In the genomic region with DNA sequence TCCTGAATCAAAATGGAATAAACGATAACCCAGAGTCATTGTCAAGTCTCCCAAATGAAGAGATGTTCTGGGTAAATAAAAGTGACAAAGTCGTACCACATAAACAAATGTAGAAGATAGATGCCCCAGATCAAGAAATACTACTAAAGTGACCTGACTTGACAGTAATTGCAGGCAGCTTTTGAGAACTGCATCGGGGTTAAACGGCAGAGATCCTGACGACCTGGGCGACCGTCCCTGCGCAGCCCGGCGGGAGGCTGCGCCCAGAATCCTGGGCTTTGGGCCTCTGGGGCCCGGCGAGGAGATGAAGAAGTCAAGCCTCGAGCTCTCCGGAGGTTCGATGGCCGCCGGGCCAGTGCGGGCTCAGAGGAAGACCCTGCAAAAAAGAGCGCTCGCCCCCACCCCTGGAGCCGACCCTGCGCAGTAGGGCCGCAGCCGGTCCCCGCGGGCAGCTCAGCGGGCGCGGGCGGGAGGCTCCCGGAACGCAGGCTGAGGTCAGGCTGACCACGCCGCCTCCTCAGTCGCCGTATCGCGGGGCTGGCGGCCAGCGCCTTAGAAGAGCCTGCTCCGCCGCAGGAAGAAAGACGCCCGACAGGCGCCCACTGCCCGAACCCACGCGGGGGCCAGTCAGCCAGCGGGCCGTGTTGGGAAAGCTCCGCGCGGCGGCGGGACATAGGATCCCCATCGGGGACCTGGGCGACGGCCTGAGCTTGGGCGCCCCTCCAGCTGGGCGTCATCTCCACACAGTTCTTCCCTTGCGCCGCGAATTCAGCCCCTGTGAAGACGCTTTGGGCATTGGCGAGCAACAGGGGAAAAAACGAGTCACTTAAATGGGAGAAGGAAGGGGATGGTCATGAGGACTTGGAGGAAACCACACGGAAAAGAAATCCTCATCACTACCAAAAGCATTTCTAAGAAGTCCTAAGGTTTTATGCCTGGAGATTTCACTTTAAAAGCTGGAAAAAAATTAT, we compare ENCODE assay signal across 1 cellular context.
TF ChIP-seq lines count a peak whose summit lies in the region.

No MANE protein-coding gene starts in this region.

TF ChIP-seq in A549, 52 proteins besides CTCF, POLR2A, EP300 and RAD21 (continued from another document):
- TF ChIP-seq, protein P1, sequence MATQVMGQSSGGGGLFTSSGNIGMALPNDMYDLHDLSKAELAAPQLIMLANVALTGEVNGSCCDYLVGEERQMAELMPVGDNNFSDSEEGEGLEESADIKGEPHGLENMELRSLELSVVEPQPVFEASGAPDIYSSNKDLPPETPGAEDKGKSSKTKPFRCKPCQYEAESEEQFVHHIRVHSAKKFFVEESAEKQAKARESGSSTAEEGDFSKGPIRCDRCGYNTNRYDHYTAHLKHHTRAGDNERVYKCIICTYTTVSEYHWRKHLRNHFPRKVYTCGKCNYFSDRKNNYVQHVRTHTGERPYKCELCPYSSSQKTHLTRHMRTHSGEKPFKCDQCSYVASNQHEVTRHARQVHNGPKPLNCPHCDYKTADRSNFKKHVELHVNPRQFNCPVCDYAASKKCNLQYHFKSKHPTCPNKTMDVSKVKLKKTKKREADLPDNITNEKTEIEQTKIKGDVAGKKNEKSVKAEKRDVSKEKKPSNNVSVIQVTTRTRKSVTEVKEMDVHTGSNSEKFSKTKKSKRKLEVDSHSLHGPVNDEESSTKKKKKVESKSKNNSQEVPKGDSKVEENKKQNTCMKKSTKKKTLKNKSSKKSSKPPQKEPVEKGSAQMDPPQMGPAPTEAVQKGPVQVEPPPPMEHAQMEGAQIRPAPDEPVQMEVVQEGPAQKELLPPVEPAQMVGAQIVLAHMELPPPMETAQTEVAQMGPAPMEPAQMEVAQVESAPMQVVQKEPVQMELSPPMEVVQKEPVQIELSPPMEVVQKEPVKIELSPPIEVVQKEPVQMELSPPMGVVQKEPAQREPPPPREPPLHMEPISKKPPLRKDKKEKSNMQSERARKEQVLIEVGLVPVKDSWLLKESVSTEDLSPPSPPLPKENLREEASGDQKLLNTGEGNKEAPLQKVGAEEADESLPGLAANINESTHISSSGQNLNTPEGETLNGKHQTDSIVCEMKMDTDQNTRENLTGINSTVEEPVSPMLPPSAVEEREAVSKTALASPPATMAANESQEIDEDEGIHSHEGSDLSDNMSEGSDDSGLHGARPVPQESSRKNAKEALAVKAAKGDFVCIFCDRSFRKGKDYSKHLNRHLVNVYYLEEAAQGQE (IDR thresholded peaks at IDR 0.05) = no peak
- TF ChIP-seq ZFP36 (IDR thresholded peaks at IDR 0.05; ENCODE audit: borderline replicate concordance, partially characterized antibody) (no peak), TP53 (CRISPR knock-in tag; IDR thresholded peaks at IDR 0.05) (no peak)
